Comparison of ENCODE assay signal across 1 cellular context in genomic region chr7:122273117-122273516, GRCh38.
TF ChIP-seq lines count a peak whose summit lies in the region.

No MANE protein-coding gene starts in this region.

TF ChIP-seq in GM12878, 131 proteins besides CTCF, POLR2A, EP300 and RAD21 (continued from another document):
- TF ChIP-seq ZNF592 (IDR thresholded peaks at IDR 0.05), result no peak
- TF ChIP-seq EZH2 (IDR thresholded peaks at IDR 0.05; ENCODE audit: borderline replicate concordance, control insufficient read depth, low read depth, low read length), result no peak
- TF ChIP-seq CREB1 (IDR thresholded peaks at IDR 0.05; ENCODE audit: low read depth), result no peak
- no peak for TF ChIP-seq IRF4 (IDR thresholded peaks at IDR 0.05; ENCODE audit: low read depth, low read length)
- no peak for TF ChIP-seq BCLAF1 (IDR thresholded peaks at IDR 0.05)
